Comparison of ENCODE assay signal across 1 cellular context in the genomic region with DNA sequence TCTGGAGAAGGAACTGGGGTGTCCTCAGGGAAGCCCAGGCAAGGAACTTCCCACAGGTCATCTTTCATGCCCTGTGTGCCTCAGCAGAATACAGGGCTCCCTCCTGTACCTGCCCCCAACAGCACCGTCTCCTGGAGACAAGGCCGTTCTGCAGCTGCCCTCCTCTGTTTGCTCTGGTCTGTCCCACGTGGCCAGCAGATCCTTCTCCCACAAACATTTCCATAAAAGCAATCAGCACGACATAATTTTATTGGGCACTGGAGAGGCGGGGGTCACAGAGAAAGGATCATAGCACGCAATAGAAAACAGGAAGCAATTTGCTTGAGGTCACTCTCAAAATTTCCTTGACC.
TF ChIP-seq lines count a peak whose summit lies in the region.

No MANE protein-coding gene starts in this region.

TF ChIP-seq in H1, 55 proteins besides CTCF, POLR2A, EP300 and RAD21 (continued from another document):
- TF ChIP-seq, protein P1, sequence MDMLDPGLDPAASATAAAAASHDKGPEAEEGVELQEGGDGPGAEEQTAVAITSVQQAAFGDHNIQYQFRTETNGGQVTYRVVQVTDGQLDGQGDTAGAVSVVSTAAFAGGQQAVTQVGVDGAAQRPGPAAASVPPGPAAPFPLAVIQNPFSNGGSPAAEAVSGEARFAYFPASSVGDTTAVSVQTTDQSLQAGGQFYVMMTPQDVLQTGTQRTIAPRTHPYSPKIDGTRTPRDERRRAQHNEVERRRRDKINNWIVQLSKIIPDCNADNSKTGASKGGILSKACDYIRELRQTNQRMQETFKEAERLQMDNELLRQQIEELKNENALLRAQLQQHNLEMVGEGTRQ (IDR thresholded peaks at IDR 0.05; ENCODE audit: low read length), result peak; percentile 22; the same call in 1 of the 2 replicates
- TF ChIP-seq GABPA (IDR thresholded peaks at IDR 0.05; ENCODE audit: borderline replicate concordance, insufficient read depth, low read length), result no peak
